ENCODE assay signal across 21 cellular contexts in the genomic region with DNA sequence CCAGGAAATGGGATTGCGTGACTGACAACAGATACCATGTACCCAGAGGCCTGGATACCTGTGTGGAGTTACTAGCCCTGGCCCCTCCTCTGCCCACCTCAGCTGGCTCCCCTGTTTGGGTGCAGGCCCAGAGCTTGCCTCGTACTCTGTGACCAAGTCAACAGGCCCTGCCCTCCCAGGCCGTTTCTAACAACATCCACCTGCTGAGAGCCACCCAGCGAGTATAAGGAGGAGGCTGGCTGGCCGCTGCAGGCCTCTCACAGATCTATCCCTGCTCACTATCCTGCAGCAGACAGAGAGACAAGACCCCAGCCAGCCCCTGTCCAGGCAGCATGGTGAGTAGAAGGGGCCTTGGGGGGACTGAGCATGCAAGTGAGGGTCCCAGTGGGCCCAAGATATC. TPM values are rescaled to one million over a fixed set of nuclear protein-coding genes. Genes with fewer than 3 reads are reported as not detected.
A peak's percentile ranks its signal among the peaks of the same experiment; 100 is the strongest.
DNase-seq lines count a peak whose midpoint lies in the region; ATAC-seq and TF ChIP-seq lines count a peak whose summit lies in the region.
"Had no signal": no experiment of that assay in that cellular context is flagged by ENCODE, and none has a peak within 500 bp of the region (broad histone marks: within the 10 kb centered on the region; RNA-seq: fewer than 3 reads in every experiment).

No MANE protein-coding gene starts in this region.

- no peak overlapping the region for H3K4me3 Mint-ChIP-seq in activated naive CD8-positive, alpha-beta T cell treated with anti-CD3 and anti-CD28 coated beads, Interleukin-2, amount 10 ng/mL, durations not matched to agents 7 days and 5 days
- no peak overlapping the region for H3K4me3 Mint-ChIP-seq in activated naive CD8-positive, alpha-beta T cell treated with anti-CD3 and anti-CD28 coated beads for 36 hours
- no peak overlapping the region for H3K4me3 Mint-ChIP-seq in stimulated activated effector memory CD8-positive, alpha-beta T cell treated with anti-CD3 and anti-CD28 coated beads, Interleukin-12 subunit alpha, Interleukin-12 subunit beta, amount 100 ng/mL, for 72 hours
- H3K4me3 Mint-ChIP-seq: CD14-positive monocyte; CD4-positive, alpha-beta memory T cell; HFFc6 had no signal

- POLR2A ChIA-PET in activated naive CD8-positive, alpha-beta T cell treated with anti-CD3 and anti-CD28 coated beads, Interleukin-2, amount 10 ng/mL, durations not matched to agents 7 days and 5 days (lab: Charles Lee) = interaction anchor here (1.7 kb wide), 1 partner anchor 17 kb away, joined by 4 read pairs; no protein-coding TSS in a partner anchor

- H3K9me3 ChIP-seq in lower lobe of right lung (no peaks in the 10 kb centered on the region), upper lobe of right lung (no peaks in the 10 kb centered on the region)
- H3K9me3 ChIP-seq: BLaER1 had no signal

- no peaks in the 10 kb centered on the region for H3K36me3 Mint-ChIP-seq in activated naive CD8-positive, alpha-beta T cell treated with anti-CD3 and anti-CD28 coated beads, Interleukin-2, amount 10 ng/mL, durations not matched to agents 7 days and 5 days
- no peaks in the 10 kb centered on the region for H3K36me3 Mint-ChIP-seq in activated naive CD8-positive, alpha-beta T cell treated with anti-CD3 and anti-CD28 coated beads for 36 hours
- H3K36me3 Mint-ChIP-seq in stimulated activated effector memory CD8-positive, alpha-beta T cell treated with anti-CD3 and anti-CD28 coated beads, Interleukin-12 subunit alpha, Interleukin-12 subunit beta, amount 100 ng/mL, for 72 hours = no peaks in the 10 kb centered on the region
- H3K36me3 Mint-ChIP-seq: CD14-positive monocyte; CD4-positive, alpha-beta memory T cell had no signal

- ATAC-seq in activated naive CD8-positive, alpha-beta T cell treated with anti-CD3 and anti-CD28 coated beads, Interleukin-2, amount 10 ng/mL, durations not matched to agents 7 days and 5 days (ENCODE audit: low read depth) = no peak
- peak; percentile 13 to 22 for ATAC-seq in lower lobe of right lung
- ATAC-seq in stimulated activated effector memory CD8-positive, alpha-beta T cell treated with anti-CD3 and anti-CD28 coated beads, Interleukin-12 subunit alpha, Interleukin-12 subunit beta, amount 100 ng/mL, for 72 hours = no peak
- ATAC-seq in upper lobe of right lung = no peak
- no peak for ATAC-seq in GM19463 (IDR thresholded peaks at IDR 0.05; ENCODE audit: unreplicated experiment)
- ATAC-seq: HCT116 had no signal

- no peaks in the 10 kb centered on the region for H3K27me3 ChIP-seq in lower lobe of right lung (ENCODE audit: low read depth)
- H3K27me3 ChIP-seq in upper lobe of right lung = no peaks in the 10 kb centered on the region
- H3K27me3 ChIP-seq: BLaER1 had no signal

- intact Hi-C loops in lower lobe of right lung (cut with DNase I) (no loop called here), upper lobe of right lung (cut with DNase I) (no loop called here)

- H3K27ac ChIP-seq in lower lobe of right lung = no peak overlapping the region
- no peak overlapping the region for H3K27ac ChIP-seq in upper lobe of right lung
- H3K27ac ChIP-seq: BLaER1 had no signal

- H3K4me1 ChIP-seq in lower lobe of right lung (no peaks in the 10 kb centered on the region), upper lobe of right lung (no peaks in the 10 kb centered on the region)

- H3K36me3 ChIP-seq in lower lobe of right lung (no peaks in the 10 kb centered on the region), upper lobe of right lung (no peaks in the 10 kb centered on the region)
- H3K36me3 ChIP-seq: BLaER1 had no signal

- peak overlapping the region; percentile 44 for H3K27ac Mint-ChIP-seq in activated naive CD8-positive, alpha-beta T cell treated with anti-CD3 and anti-CD28 coated beads, Interleukin-2, amount 10 ng/mL, durations not matched to agents 7 days and 5 days
- H3K27ac Mint-ChIP-seq in activated naive CD8-positive, alpha-beta T cell treated with anti-CD3 and anti-CD28 coated beads for 36 hours = no peak overlapping the region
- H3K27ac Mint-ChIP-seq in stimulated activated effector memory CD8-positive, alpha-beta T cell treated with anti-CD3 and anti-CD28 coated beads, Interleukin-12 subunit alpha, Interleukin-12 subunit beta, amount 100 ng/mL, for 72 hours = peak overlapping the region; percentile 48
- H3K27ac Mint-ChIP-seq: CD14-positive monocyte, HFFc6 had no signal

- no peaks in the 10 kb centered on the region for H3K9me3 Mint-ChIP-seq in activated naive CD8-positive, alpha-beta T cell treated with anti-CD3 and anti-CD28 coated beads, Interleukin-2, amount 10 ng/mL, durations not matched to agents 7 days and 5 days
- no peaks in the 10 kb centered on the region for H3K9me3 Mint-ChIP-seq in activated naive CD8-positive, alpha-beta T cell treated with anti-CD3 and anti-CD28 coated beads for 36 hours
- no peaks in the 10 kb centered on the region for H3K9me3 Mint-ChIP-seq in stimulated activated effector memory CD8-positive, alpha-beta T cell treated with anti-CD3 and anti-CD28 coated beads, Interleukin-12 subunit alpha, Interleukin-12 subunit beta, amount 100 ng/mL, for 72 hours
- H3K9me3 Mint-ChIP-seq: CD14-positive monocyte; CD4-positive, alpha-beta memory T cell; HFFc6 had no signal

- H3K27me3 Mint-ChIP-seq in activated naive CD8-positive, alpha-beta T cell treated with anti-CD3 and anti-CD28 coated beads, Interleukin-2, amount 10 ng/mL, durations not matched to agents 7 days and 5 days = no peaks in the 10 kb centered on the region
- H3K27me3 Mint-ChIP-seq in activated naive CD8-positive, alpha-beta T cell treated with anti-CD3 and anti-CD28 coated beads for 36 hours = no peaks in the 10 kb centered on the region

- no peak for DNase-seq in activated naive CD8-positive, alpha-beta T cell treated with anti-CD3 and anti-CD28 coated beads, Interleukin-2, amount 10 ng/mL, durations not matched to agents 7 days and 5 days
- DNase-seq in activated naive CD8-positive, alpha-beta T cell treated with anti-CD3 and anti-CD28 coated beads for 36 hours = no peak
- DNase-seq in lower lobe of right lung (peak; percentile 52), upper lobe of right lung (peak; percentile 52), kidney tubule cell (ENCODE audit: low spot score) (no peak)
- DNase-seq in stimulated activated effector memory CD8-positive, alpha-beta T cell treated with anti-CD3 and anti-CD28 coated beads, Interleukin-12 subunit alpha, Interleukin-12 subunit beta, amount 100 ng/mL, for 72 hours (ENCODE audit: low spot score in 2 of 2) = no peak
- DNase-seq in activated naive CD4-positive, alpha-beta T cell treated with anti-CD3 and anti-CD28 coated beads, Interleukin-2, amount 50 U/mL, for 16 hours = no peak
- DNase-seq: 8988T, DMS153, DMS79, GDM1, GOT3, HFFc6, IMR-90 had no signal

- H3K4me3 ChIP-seq in lower lobe of right lung = no peak overlapping the region
- H3K4me3 ChIP-seq in upper lobe of right lung = no peak overlapping the region
- H3K4me3 ChIP-seq: BLaER1 had no signal

- no peak for TF ChIP-seq CTCF in lower lobe of right lung (IDR thresholded peaks at IDR 0.05)
- TF ChIP-seq CTCF in upper lobe of right lung (IDR thresholded peaks at IDR 0.05) = no peak

- peaks cover 2% of the 10 kb centered on the region for H3K4me1 Mint-ChIP-seq in activated naive CD8-positive, alpha-beta T cell treated with anti-CD3 and anti-CD28 coated beads, Interleukin-2, amount 10 ng/mL, durations not matched to agents 7 days and 5 days
- H3K4me1 Mint-ChIP-seq in activated naive CD8-positive, alpha-beta T cell treated with anti-CD3 and anti-CD28 coated beads for 36 hours = peaks cover under 1% of the 10 kb centered on the region
- no peaks in the 10 kb centered on the region for H3K4me1 Mint-ChIP-seq in stimulated activated effector memory CD8-positive, alpha-beta T cell treated with anti-CD3 and anti-CD28 coated beads, Interleukin-12 subunit alpha, Interleukin-12 subunit beta, amount 100 ng/mL, for 72 hours
- H3K4me1 Mint-ChIP-seq: CD14-positive monocyte; CD4-positive, alpha-beta memory T cell had no signal

RNA-seq across cellular contexts. Expression of gene TUBA4A, which starts 12.5 kb away (rescaled TPM):
- 100 to 1,000 TPM; 237 to 266 TPM for total RNA-seq in activated naive CD8-positive, alpha-beta T cell treated with anti-CD3 and anti-CD28 coated beads, Interleukin-2, amount 10 ng/mL, durations not matched to agents 7 days and 5 days
- 100 to 1,000 TPM; 208 to 212 TPM for total RNA-seq in activated naive CD8-positive, alpha-beta T cell treated with anti-CD3 and anti-CD28 coated beads for 36 hours
- total RNA-seq in lower lobe of right lung (35.0 TPM), upper lobe of right lung (45.4 TPM)

RNA-seq across cellular contexts. Expression of gene DNAJB2, which starts 12.9 kb away (rescaled TPM):
- total RNA-seq in activated naive CD8-positive, alpha-beta T cell treated with anti-CD3 and anti-CD28 coated beads, Interleukin-2, amount 10 ng/mL, durations not matched to agents 7 days and 5 days = 10 to 100 TPM; 65.9 to 67.5 TPM
- total RNA-seq in activated naive CD8-positive, alpha-beta T cell treated with anti-CD3 and anti-CD28 coated beads for 36 hours = 10 to 100 TPM; 43.8 to 47.5 TPM
- 76.6 TPM for total RNA-seq in lower lobe of right lung
- total RNA-seq in upper lobe of right lung = 79.4 TPM

RNA-seq across cellular contexts. Expression of gene TUBA4B, which starts 13.2 kb away (rescaled TPM):
- not detected for total RNA-seq in activated naive CD8-positive, alpha-beta T cell treated with anti-CD3 and anti-CD28 coated beads, Interleukin-2, amount 10 ng/mL, durations not matched to agents 7 days and 5 days
- total RNA-seq in activated naive CD8-positive, alpha-beta T cell treated with anti-CD3 and anti-CD28 coated beads for 36 hours = not detected
- 3.5 TPM for total RNA-seq in lower lobe of right lung
- not detected for total RNA-seq in upper lobe of right lung
- total RNA-seq: A673; CD4-positive, alpha-beta memory T cell; Daoy; HFFc6; IMR-90 had no signal

RNA-seq across cellular contexts. Expression of gene STK16, which starts 21.0 kb away (rescaled TPM):
- total RNA-seq in activated naive CD8-positive, alpha-beta T cell treated with anti-CD3 and anti-CD28 coated beads, Interleukin-2, amount 10 ng/mL, durations not matched to agents 7 days and 5 days = 10 to 100 TPM; 34.0 to 36.0 TPM
- total RNA-seq in activated naive CD8-positive, alpha-beta T cell treated with anti-CD3 and anti-CD28 coated beads for 36 hours = 10 to 100 TPM; 27.8 to 30.7 TPM
- total RNA-seq in lower lobe of right lung = 26.7 TPM
- 21.4 TPM for total RNA-seq in upper lobe of right lung

RNA-seq across cellular contexts. Expression of gene GLB1L, which starts 21.0 kb away (rescaled TPM):
- 1 to 10 TPM; 3.3 to 4.1 TPM for total RNA-seq in activated naive CD8-positive, alpha-beta T cell treated with anti-CD3 and anti-CD28 coated beads, Interleukin-2, amount 10 ng/mL, durations not matched to agents 7 days and 5 days
- 1 to 10 TPM; 1.6 to 3.0 TPM for total RNA-seq in activated naive CD8-positive, alpha-beta T cell treated with anti-CD3 and anti-CD28 coated beads for 36 hours
- 12.6 TPM for total RNA-seq in lower lobe of right lung
- 10.0 TPM for total RNA-seq in upper lobe of right lung

Comparison
In these comparisons a context has a peak if more than half of its experiments do, and no peak if none do; other contexts are left out.
1. ATAC-seq: peak in lower lobe of right lung (2 of 2); none in activated naive CD8-positive, alpha-beta T cell treated with anti-CD3 and anti-CD28 coated beads, Interleukin-2, amount 10 ng/mL, durations not matched to agents 7 days and 5 days (single experiment), stimulated activated effector memory CD8-positive, alpha-beta T cell treated with anti-CD3 and anti-CD28 coated beads, Interleukin-12 subunit alpha, Interleukin-12 subunit beta, amount 100 ng/mL, for 72 hours (single experiment), upper lobe of right lung (single experiment) and GM19463 (single experiment).
2. DNase-seq: peak in lower lobe of right lung (single experiment) and upper lobe of right lung (single experiment); none in activated naive CD8-positive, alpha-beta T cell treated with anti-CD3 and anti-CD28 coated beads, Interleukin-2, amount 10 ng/mL, durations not matched to agents 7 days and 5 days (single experiment), activated naive CD8-positive, alpha-beta T cell treated with anti-CD3 and anti-CD28 coated beads for 36 hours (single experiment), stimulated activated effector memory CD8-positive, alpha-beta T cell treated with anti-CD3 and anti-CD28 coated beads, Interleukin-12 subunit alpha, Interleukin-12 subunit beta, amount 100 ng/mL, for 72 hours (0 of 2), activated naive CD4-positive, alpha-beta T cell treated with anti-CD3 and anti-CD28 coated beads, Interleukin-2, amount 50 U/mL, for 16 hours (single experiment) and kidney tubule cell (single experiment).